Comparison of ENCODE assay signal across 8 cellular contexts in genomic region chr3:49673715-49674490, GRCh38. TPM values are rescaled to one million over a fixed set of nuclear protein-coding genes. Genes with fewer than 3 reads are reported as not detected.
DNase-seq lines count a peak whose midpoint lies in the region; ATAC-seq lines count a peak whose summit lies in the region.

Gene APEH (plus strand): TSS chr3:49674351. CDS start chr3:49674402, 51 bp downstream.

- under 1% methylated on average over 70 of the region's 71 CpGs for WGBS in HUES64
- 1% methylated on average over 70 to 71 of the region's 71 CpGs for WGBS in esophagus, 2 donors

- peak within 1 kb of the TSS; percentile 97 for H3K27ac ChIP-seq in HUES64 (ENCODE audit: low read depth, low read length)
- peak within 1 kb of the TSS; percentile 95 to 98 for H3K27ac ChIP-seq in esophagus (ENCODE audit: low read depth in 2 of 2, low read length in 1 of 2)

- H3K4me3 ChIP-seq in HUES64 (ENCODE audit: low read length) (peak within 1 kb of the TSS; percentile 89), esophagus (ENCODE audit: low read depth in 1 of 2, low read length in 2 of 2) (peak within 1 kb of the TSS; percentile 75 to 80)

- H3K9me3 ChIP-seq in HUES64 (ENCODE audit: insufficient read depth, low read depth, low read length) (no peaks in the 10 kb centered on the region), esophagus (ENCODE audit: control insufficient read depth in 2 of 2, insufficient read depth in 1 of 2, low read depth in 1 of 2, low read length in 1 of 2) (no peaks in the 10 kb centered on the region)

- peak within 1 kb of the TSS; percentile 81 for H3K9ac ChIP-seq in HUES64 (ENCODE audit: low read depth, low read length)

- H3K36me3 Mint-ChIP-seq in activated CD8-positive, alpha-beta memory T cell treated with anti-CD3 and anti-CD28 coated beads, Interleukin-2, amount 10 ng/mL, durations not matched to agents 7 days and 5 days, result peaks cover 13% of the 10 kb centered on the region
- peaks cover 0 to 4% of the 10 kb centered on the region in 2 donors for H3K36me3 Mint-ChIP-seq in naive B cell
- peaks cover 25 to 35% of the 10 kb centered on the region in 2 donors for H3K36me3 Mint-ChIP-seq in stimulated activated naive B cell treated with anti-CD40 and anti-IgM and Interleukin-4, amounts not matched to agents 10 μg/mL and 1 μg/mL and 100 μg/mL, for 72 hours

- H3K9me3 Mint-ChIP-seq in activated CD8-positive, alpha-beta memory T cell treated with anti-CD3 and anti-CD28 coated beads, Interleukin-2, amount 10 ng/mL, durations not matched to agents 7 days and 5 days (ENCODE audit: low read depth), result no peaks in the 10 kb centered on the region
- H3K9me3 Mint-ChIP-seq in naive B cell, result no peaks in the 10 kb centered on the region
- H3K9me3 Mint-ChIP-seq in stimulated activated naive B cell treated with anti-CD40 and anti-IgM and Interleukin-4, amounts not matched to agents 10 μg/mL and 1 μg/mL and 100 μg/mL, for 72 hours, result no peaks in the 10 kb centered on the region

- no peaks in the 10 kb centered on the region for H3K27me3 ChIP-seq in HUES64 (ENCODE audit: insufficient read depth, low read length)
- H3K27me3 ChIP-seq in esophagus (ENCODE audit: control insufficient read depth in 1 of 2, insufficient read depth in 2 of 2, low read length in 2 of 2), result no peaks in the 10 kb centered on the region

- peak within 1 kb of the TSS; percentile 96 for H3K4me3 Mint-ChIP-seq in activated CD8-positive, alpha-beta memory T cell treated with anti-CD3 and anti-CD28 coated beads, Interleukin-2, amount 10 ng/mL, durations not matched to agents 7 days and 5 days
- H3K4me3 Mint-ChIP-seq in naive B cell, result peak within 1 kb of the TSS; percentile 93 to 98 (median 96)
- peak within 1 kb of the TSS; percentile 95 to 98 for H3K4me3 Mint-ChIP-seq in stimulated activated naive B cell treated with anti-CD40 and anti-IgM and Interleukin-4, amounts not matched to agents 10 μg/mL and 1 μg/mL and 100 μg/mL, for 72 hours

- DNase-seq in CD1c-positive myeloid dendritic cell (ENCODE audit: extremely low spot score), result peak; percentile 98
- peak; percentile 99 for DNase-seq in activated CD8-positive, alpha-beta memory T cell treated with anti-CD3 and anti-CD28 coated beads, Interleukin-2, amount 10 ng/mL, durations not matched to agents 7 days and 5 days
- peak; percentile 99 for DNase-seq in naive B cell
- DNase-seq in stimulated activated naive B cell treated with anti-CD40 and anti-IgM and Interleukin-4, amounts not matched to agents 10 μg/mL and 1 μg/mL and 100 μg/mL, for 72 hours, result peak; percentile 98
- no peak for DNase-seq in NCI-H1105 (lab: John Stamatoyannopoulos, UW)

- H3K4me1 Mint-ChIP-seq in activated CD8-positive, alpha-beta memory T cell treated with anti-CD3 and anti-CD28 coated beads, Interleukin-2, amount 10 ng/mL, durations not matched to agents 7 days and 5 days, result peaks cover 34% of the 10 kb centered on the region
- peaks cover 26 to 33% (median 32%) of the 10 kb centered on the region in 3 donors for H3K4me1 Mint-ChIP-seq in naive B cell
- H3K4me1 Mint-ChIP-seq in stimulated activated naive B cell treated with anti-CD40 and anti-IgM and Interleukin-4, amounts not matched to agents 10 μg/mL and 1 μg/mL and 100 μg/mL, for 72 hours, result peaks cover 24 to 30% of the 10 kb centered on the region in 2 donors

- ATAC-seq in GM21390 (IDR thresholded peaks at IDR 0.05; ENCODE audit: unreplicated experiment), result peak; percentile 73
- peak; percentile 87 for ATAC-seq in activated CD8-positive, alpha-beta memory T cell treated with anti-CD3 and anti-CD28 coated beads, Interleukin-2, amount 10 ng/mL, durations not matched to agents 7 days and 5 days
- ATAC-seq in naive B cell (ENCODE audit: low read depth in 2 of 2), result peak; percentile 83 to 85
- ATAC-seq in stimulated activated naive B cell treated with anti-CD40 and anti-IgM and Interleukin-4, amounts not matched to agents 10 μg/mL and 1 μg/mL and 100 μg/mL, for 72 hours (replicated peaks), result peak; percentile 88 to 89

- H3K27ac Mint-ChIP-seq in activated CD8-positive, alpha-beta memory T cell treated with anti-CD3 and anti-CD28 coated beads, Interleukin-2, amount 10 ng/mL, durations not matched to agents 7 days and 5 days, result peak within 1 kb of the TSS; percentile 99
- peak within 1 kb of the TSS; percentile 97 to 99 (median 98) for H3K27ac Mint-ChIP-seq in naive B cell
- H3K27ac Mint-ChIP-seq in stimulated activated naive B cell treated with anti-CD40 and anti-IgM and Interleukin-4, amounts not matched to agents 10 μg/mL and 1 μg/mL and 100 μg/mL, for 72 hours, result peak within 1 kb of the TSS; percentile 99

- H3K4me1 ChIP-seq in HUES64 (ENCODE audit: insufficient read depth, low read length) (0 out of 2 replicates have a peak, but pooled peaks cover 2% of the 10 kb centered on the region), esophagus (ENCODE audit: control insufficient read depth in 2 of 2, insufficient read depth in 2 of 2, low read length in 1 of 2) (peaks cover 0 to 20% of the 10 kb centered on the region in 2 donors)

- H3K27me3 Mint-ChIP-seq in activated CD8-positive, alpha-beta memory T cell treated with anti-CD3 and anti-CD28 coated beads, Interleukin-2, amount 10 ng/mL, durations not matched to agents 7 days and 5 days, result no peaks in the 10 kb centered on the region
- no peaks in the 10 kb centered on the region for H3K27me3 Mint-ChIP-seq in naive B cell
- no peaks in the 10 kb centered on the region for H3K27me3 Mint-ChIP-seq in stimulated activated naive B cell treated with anti-CD40 and anti-IgM and Interleukin-4, amounts not matched to agents 10 μg/mL and 1 μg/mL and 100 μg/mL, for 72 hours

- H3K36me3 ChIP-seq in HUES64 (ENCODE audit: insufficient read depth, low read length), result peaks cover 36% of the 10 kb centered on the region
- H3K36me3 ChIP-seq in esophagus (ENCODE audit: control insufficient read depth in 2 of 2, insufficient read depth in 2 of 2, low read length in 1 of 2), result peaks cover 8 to 30% of the 10 kb centered on the region in 2 donors

- CTCF ChIA-PET in activated CD8-positive, alpha-beta memory T cell treated with anti-CD3 and anti-CD28 coated beads, Interleukin-2, amount 10 ng/mL, durations not matched to agents 7 days and 5 days (lab: Charles Lee), result interaction anchor here (0.7 to 5.4 kb wide), 7 partner anchors 28 to 140 kb away, joined by 3 to 272 read pairs (median 4); partner anchors contain the start of gene BSN

RNA-seq across cellular contexts. Expression of gene APEH, which starts in this region (rescaled TPM):
- polyA plus RNA-seq in HUES64 (2013, experiment 1 of 2), result 106 TPM
- polyA plus RNA-seq in HUES64 (2013, experiment 2 of 2), result 112 TPM
- total RNA-seq in activated CD8-positive, alpha-beta memory T cell treated with anti-CD3 and anti-CD28 coated beads, Interleukin-2, amount 10 ng/mL, durations not matched to agents 7 days and 5 days, result 100 to 1,000 TPM; 150 to 172 TPM
- polyA plus RNA-seq in esophagus (10 to 100 TPM; 21.0 to 53.0 TPM), naive B cell (ENCODE audit: low read depth in 6 of 6) (100 to 1,000 TPM in 1 of 6 donors, 10 to 100 TPM in 5; 73.4 to 105 (median 82.2) TPM)
